Comparison of ENCODE assay signal across 12 cellular contexts in genomic region chr18:75525-76160, GRCh38. TPM values are rescaled to one million over a fixed set of nuclear protein-coding genes. Genes with fewer than 3 reads are reported as not detected.
DNase-seq lines count a peak whose midpoint lies in the region; ATAC-seq, FAIRE-seq and TF ChIP-seq lines count a peak whose summit lies in the region.
"Not testable (repeated sequence)": the region's sequence is repeated elsewhere in the genome, so short reads cannot be mapped to it uniquely, and the experiment has no call there.
"Had no signal": no experiment of that assay in that cellular context is flagged by ENCODE, and none has a peak within 500 bp of the region (broad histone marks: within the 10 kb centered on the region; RNA-seq: fewer than 3 reads in every experiment).

No MANE protein-coding gene starts in this region.

- TF ChIP-seq CTCF in A549 (IDR thresholded peaks at IDR 0.05) (peak; percentile 20; the same call in 1 of the 3 replicates), C4-2B (conservative IDR thresholded peaks at IDR 0.05) (peak; percentile 20), HFFc6 (IDR thresholded peaks at IDR 0.05) (peak; percentile 20; the same call in 1 of the 2 replicates), RWPE2 (IDR thresholded peaks at IDR 0.05; ENCODE audit: poor library complexity, severe bottlenecking) (peak; percentile 20), endothelial cell of umbilical vein (IDR thresholded peaks at IDR 0.05; ENCODE audit: extremely low read depth in 1 of 2, insufficient read depth in 1 of 2, low read depth in 1 of 2, low read length in 2 of 2) (peak in 1 of 2 donors; percentile 5), left ventricle myocardium inferior (IDR thresholded peaks at IDR 0.05; ENCODE audit: borderline replicate concordance) (peak; percentile 24)
- not testable (repeated sequence) for TF ChIP-seq CTCF in smooth muscle cell (IDR thresholded peaks at IDR 0.05; ENCODE audit: borderline replicate concordance, insufficient read depth, poor library complexity, severe bottlenecking)

- not testable (repeated sequence) for FAIRE-seq in A549 (lab: Jason Lieb, UNC)
- peak; percentile 31 for FAIRE-seq in endothelial cell of umbilical vein (lab: Jason Lieb, UNC)

- peak overlapping the region; percentile 44; the same call in 2 of the 3 replicates for H3K4me2 ChIP-seq in A549
- H3K4me2 ChIP-seq in endothelial cell of umbilical vein (ENCODE audit: insufficient read depth, low read length); smooth muscle cell: not testable (repeated sequence)

- not testable (repeated sequence) for H3K79me2 ChIP-seq in endothelial cell of umbilical vein (ENCODE audit: control insufficient read depth, insufficient read depth, low read length); smooth muscle cell (ENCODE audit: low read depth)

- H3K4me3 ChIP-seq in A549: peak overlapping the region; percentile 34; the same call in 1 of the 3 replicates
- not testable (repeated sequence) for H3K4me3 ChIP-seq in RWPE2 (ENCODE audit: severe bottlenecking); endothelial cell of umbilical vein (replicated peaks in 1 of 3; ENCODE audit: insufficient read depth in 1 of 3, low read depth in 1 of 3, low read length in 3 of 3); left ventricle myocardium inferior
- peak overlapping the region; percentile 34 for H3K4me3 ChIP-seq in smooth muscle cell

- not testable (repeated sequence) for H3K4me1 ChIP-seq in A549; RWPE2 (ENCODE audit: insufficient read depth, poor library complexity, severe bottlenecking); endothelial cell of umbilical vein (ENCODE audit: control insufficient read depth, extremely low read depth, insufficient read depth, low read length); left ventricle myocardium inferior; smooth muscle cell (ENCODE audit: low read depth)

- H4K20me1 ChIP-seq in endothelial cell of umbilical vein (replicated peaks; ENCODE audit: control insufficient read depth, extremely low read depth, insufficient read depth, low read length); smooth muscle cell (ENCODE audit: low read depth): not testable (repeated sequence)

- H3K27ac Mint-ChIP-seq in HFFc6: not testable (repeated sequence)

- peak; percentile 59 to 88 for ATAC-seq in A549
- peak; percentile 14; the same call in 1 of the 3 replicates for ATAC-seq in RWPE2 (ENCODE audit: low read depth)

- H3K4me1 Mint-ChIP-seq in HFFc6 (ENCODE audit: low read depth): not testable (repeated sequence)

- H3F3A ChIP-seq in smooth muscle cell (ENCODE audit: low read depth): not testable (repeated sequence)

- H3K9ac ChIP-seq in endothelial cell of umbilical vein (replicated peaks; ENCODE audit: extremely low read depth, insufficient read depth, low read length); smooth muscle cell (ENCODE audit: low read depth): not testable (repeated sequence)

- not testable (repeated sequence) for TF ChIP-seq POLR2A in A549 (IDR thresholded peaks at IDR 0.05; ENCODE audit: low read length); endothelial cell of umbilical vein (IDR thresholded peaks at IDR 0.05; ENCODE audit: low read depth, low read length)

- BruUV-seq in endothelial cell of umbilical vein (replicated peaks; lab: Mats Ljungman, UMichigan): not testable (repeated sequence)

- not testable (repeated sequence) for H2AFZ ChIP-seq in endothelial cell of umbilical vein (ENCODE audit: low read depth, low read length); smooth muscle cell (ENCODE audit: low read depth)

- not testable (repeated sequence) for H3K36me3 ChIP-seq in RWPE2 (ENCODE audit: low read depth); endothelial cell of umbilical vein (ENCODE audit: control insufficient read depth in 2 of 2, extremely low read depth in 1 of 2, insufficient read depth in 2 of 2, low read length in 2 of 2); left ventricle myocardium inferior; smooth muscle cell (ENCODE audit: low read depth)

- not testable (repeated sequence) for DNase-seq in A549 (ENCODE audit: low read depth in 1 of 2, low spot score in 1 of 2); HFFc6; RWPE2 (ENCODE audit: low spot score); endothelial cell of umbilical vein (ENCODE audit: low read depth, low spot score); left ventricle myocardium inferior; smooth muscle cell (lab: John Stamatoyannopoulos, UW; ENCODE audit: unreplicated experiment)

- not testable (repeated sequence) for H3K27me3 ChIP-seq in RWPE2 (ENCODE audit: insufficient read depth, poor library complexity, severe bottlenecking); endothelial cell of umbilical vein (ENCODE audit: control insufficient read depth in 2 of 2, insufficient read depth in 2 of 2, low read length in 2 of 2); smooth muscle cell (ENCODE audit: low read depth)
- H3K27me3 ChIP-seq in left ventricle myocardium inferior (ENCODE audit: low read depth): peaks cover 37% of the 10 kb centered on the region

- intact Hi-C loops in endothelial cell of umbilical vein (cut with micrococcal nuclease); left ventricle myocardium inferior (cut with micrococcal nuclease): not testable (repeated sequence)

- POLR2A ChIA-PET in A549 (lab: Yijun Ruan, JAX); endothelial cell of umbilical vein (lab: Charles Lee): not testable (repeated sequence)

- 83% methylated on average over 33 of the region's 57 CpGs for WGBS in A549 (ENCODE audit: missing lambda C conversion rate)
- WGBS in smooth muscle cell (ENCODE audit: low lambda C conversion rate): 95% methylated on average over 57 of the region's 57 CpGs

- peak overlapping the region in 1 of 2 experiments; percentile 62; a peak in 1 of 6 replicates for H3K27ac ChIP-seq in A549
- not testable (repeated sequence) for H3K27ac ChIP-seq in C4-2B; RWPE2 (ENCODE audit: poor library complexity, severe bottlenecking); endothelial cell of umbilical vein (ENCODE audit: insufficient read depth, low read depth, low read length); left ventricle myocardium inferior (replicated peaks); smooth muscle cell (ENCODE audit: low read depth)

- TF ChIP-seq EP300 in A549 (IDR thresholded peaks at IDR 0.05): not testable (repeated sequence)

- dilution Hi-C loops in endothelial cell of umbilical vein (cut with MboI; ENCODE audit: extremely low pct_ligation_motif_present, low sequenced_read_pairs): not testable (repeated sequence)

- H3K9me3 Mint-ChIP-seq in HFFc6: not testable (repeated sequence)

- H3K27me3 Mint-ChIP-seq in HFFc6 (ENCODE audit: insufficient read depth): not testable (repeated sequence)

- TF ChIP-seq RAD21 in A549 (conservative IDR thresholded peaks at IDR 0.05 in 1 of 2, IDR thresholded peaks at IDR 0.05 in 1 of 2): not testable (repeated sequence)

- CTCF ChIA-PET in A549 (lab: Yijun Ruan, JAX); endothelial cell of umbilical vein (lab: Charles Lee): not testable (repeated sequence)

- not testable (repeated sequence) for H3K36me3 Mint-ChIP-seq in HFFc6 (ENCODE audit: low read depth)

- H3K4me3 Mint-ChIP-seq in HFFc6: not testable (repeated sequence)

- H3K9me1 ChIP-seq in endothelial cell of umbilical vein (replicated peaks; ENCODE audit: control insufficient read depth, extremely low read depth, insufficient read depth, low read length): not testable (repeated sequence)

- H3K9me3 ChIP-seq in A549; RWPE2 (ENCODE audit: severe bottlenecking); endothelial cell of umbilical vein (replicated peaks; ENCODE audit: control insufficient read depth, insufficient read depth, low read length); left ventricle myocardium inferior (replicated peaks); smooth muscle cell (replicated peaks; ENCODE audit: low read depth): not testable (repeated sequence)

RNA-seq across cellular contexts. Expression of gene TUBB8B, which starts 26.2 kb away (rescaled TPM):
- polyA plus RNA-seq in A549 (2011; rRNA removed) (not detected in 2 replicates), A549 (2017; fragmentation: RNase III; extraction: RNeasy Plus Mini Kit Qiagen cat#74134 plus additional on column Dnase treatment) (not detected in 3 replicates), endothelial cell of umbilical vein (0.23 and 0.33 TPM in 2 replicates), smooth muscle cell (0.21 TPM in 1 of 2 replicates, not detected in the other)
- 0.04 TPM in 1 of 2 replicates, not detected in the other for polyA plus RNA-seq in A549 (2012; cell fraction: cytosol; rRNA removed)
- polyA plus RNA-seq in A549 (2012; cell fraction: nucleus; rRNA removed): 0.16 and 0.25 TPM in 2 replicates
- not detected in 2 replicates for polyA minus RNA-seq in A549 (2011; rRNA and poly(A)+ RNA removed)
- total RNA-seq in HFFc6 (2021; fragmentation: NEBNext Ultra II Directional; extraction: Animal tissue kit (Norgen Biotek cat#: 25700)): not detected
- total RNA-seq in endothelial cell of umbilical vein (1.1 TPM in 1 of 2 replicates, not detected in the other), left ventricle myocardium inferior (not detected), smooth muscle cell (1.3 TPM in 1 of 2 replicates, not detected in the other)
- 0.17 and 0.18 TPM in 2 replicates for polyA plus RNA-seq in endothelial cell of umbilical vein (2011; cell fraction: cytosol; rRNA removed)
- polyA plus RNA-seq in endothelial cell of umbilical vein (2011; cell fraction: nucleus; rRNA removed): 1.0 and 1.3 TPM in 2 replicates
- polyA plus RNA-seq in endothelial cell of umbilical vein (2012): not detected in 2 replicates
- not detected in 2 replicates for polyA minus RNA-seq in endothelial cell of umbilical vein
- polyA minus RNA-seq in endothelial cell of umbilical vein (2011; cell fraction: cytosol; rRNA and poly(A)+ RNA removed): not detected
- 0.72 TPM in 1 of 2 replicates, not detected in the other for polyA minus RNA-seq in endothelial cell of umbilical vein (2011; cell fraction: nucleus; rRNA and poly(A)+ RNA removed)
- total RNA-seq: A172; CD4-positive, alpha-beta T cell; GM23248; HT-29; IMR-90 had no signal
- polyA plus RNA-seq: GM23248, IMR-90 had no signal
